In the genomic region with DNA sequence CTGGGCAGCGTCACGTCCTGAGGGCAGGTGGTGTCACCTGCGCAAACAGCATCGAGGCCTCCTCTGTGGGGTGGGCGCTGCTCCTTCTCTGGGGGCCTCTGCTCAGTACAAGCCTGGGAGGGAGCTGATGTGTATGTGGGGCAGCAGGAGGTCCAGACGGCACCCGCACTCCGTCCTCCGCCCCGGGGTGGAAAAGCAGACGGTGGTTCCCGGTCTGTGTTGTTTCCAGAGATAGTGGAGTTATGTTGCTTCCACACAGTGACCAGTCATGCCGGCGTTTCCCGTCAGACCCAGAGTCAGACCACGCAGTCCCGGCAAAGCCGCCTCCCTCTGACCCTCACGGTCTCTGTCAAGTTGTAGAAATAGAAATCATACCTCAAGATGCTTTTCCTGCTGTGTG, we compare ENCODE assay signal across 19 cellular contexts. TPM values are rescaled to one million over a fixed set of nuclear protein-coding genes. Genes with fewer than 3 reads are reported as not detected.
A peak's percentile ranks its signal among the peaks of the same experiment; 100 is the strongest.
DNase-seq lines count a peak whose midpoint lies in the region; ATAC-seq and TF ChIP-seq lines count a peak whose summit lies in the region.
"Had no signal": no experiment of that assay in that cellular context is flagged by ENCODE, and none has a peak within 500 bp of the region (broad histone marks: within the 10 kb centered on the region; RNA-seq: fewer than 3 reads in every experiment).

No MANE protein-coding gene starts in this region.

- H3K4me3 ChIP-seq in breast epithelium = no peak overlapping the region
- H3K4me3 ChIP-seq: A549; BLaER1 treated with 17β-estradiol and CSF1 and Interleukin-3, amounts not matched to agents 10 nM and 100 nM had no signal

- H3K9me3 ChIP-seq in breast epithelium = no peaks in the 10 kb centered on the region
- H3K9me3 ChIP-seq: A549; BLaER1 treated with 17β-estradiol and CSF1 and Interleukin-3, amounts not matched to agents 10 nM and 100 nM; Caco-2 had no signal

- no peak for DNase-seq in activated CD4-positive, alpha-beta T cell treated with anti-CD3 and anti-CD28 coated beads, Interleukin-2, amount 10 ng/mL, durations not matched to agents 7 days and 5 days
- no peak for DNase-seq in activated CD4-positive, alpha-beta T cell treated with anti-CD3 and anti-CD28 coated beads, Interleukin-2, amount 50 U/mL, for 1 hour
- DNase-seq in MCF 10A (ENCODE audit: unreplicated experiment) (no peak), breast epithelium (ENCODE audit: low spot score in 2 of 2) (no peak), endothelial cell (ENCODE audit: low spot score) (no peak), posterior vena cava (ENCODE audit: low spot score) (peak; percentile 62)
- DNase-seq in activated T-cell treated with anti-CD3 and anti-CD28 coated beads, Interleukin-2, amount 50 U/mL, for 72 hours = no peak
- DNase-seq: AML-193; Caco-2; Calu3; CD4-positive, alpha-beta T cell; CD8-positive, alpha-beta T cell; DMS79 treated with DMSO at 0.1 percent for 48 hours; GF-D8 had no signal

- TF ChIP-seq POLR2A in breast epithelium (IDR thresholded peaks at IDR 0.05) = no peak

- H3K27ac Mint-ChIP-seq in activated CD4-positive, alpha-beta T cell treated with anti-CD3 and anti-CD28 coated beads, Interleukin-2, amount 10 ng/mL, durations not matched to agents 7 days and 5 days = peak overlapping the region; percentile 9
- H3K27ac Mint-ChIP-seq in MCF 10A (ENCODE audit: low read depth, unreplicated experiment) (peak overlapping the region; percentile 44), endothelial cell (ENCODE audit: unreplicated experiment) (no peak overlapping the region)
- H3K27ac Mint-ChIP-seq in activated T-cell treated with anti-CD3 and anti-CD28 coated beads, Interleukin-2, amount 50 U/mL, for 72 hours = no peak overlapping the region
- H3K27ac Mint-ChIP-seq: B cell; CD4-positive, alpha-beta T cell; CD8-positive, alpha-beta T cell had no signal

- H3K27ac ChIP-seq in breast epithelium = no peak overlapping the region
- H3K27ac ChIP-seq: 22Rv1, A549, C4-2B had no signal

- intact Hi-C loops in MCF 10A (cut with micrococcal nuclease) = no loop called here
- intact Hi-C loops in breast epithelium (cut with DNase I; ENCODE audit: low total_unique reads) = no loop called here
- intact Hi-C loops in posterior vena cava (cut with DNase I) = no loop called here

- no peaks in the 10 kb centered on the region for H3K4me1 ChIP-seq in breast epithelium
- H3K4me1 ChIP-seq: A549, Caco-2 had no signal

- no peaks in the 10 kb centered on the region for H3K27me3 Mint-ChIP-seq in activated CD4-positive, alpha-beta T cell treated with anti-CD3 and anti-CD28 coated beads, Interleukin-2, amount 10 ng/mL, durations not matched to agents 7 days and 5 days
- H3K27me3 Mint-ChIP-seq in MCF 10A (ENCODE audit: insufficient read depth, unreplicated experiment) (no peaks in the 10 kb centered on the region), endothelial cell (ENCODE audit: unreplicated experiment) (peaks cover 2% of the 10 kb centered on the region)
- H3K27me3 Mint-ChIP-seq in activated T-cell treated with anti-CD3 and anti-CD28 coated beads, Interleukin-2, amount 50 U/mL, for 72 hours (ENCODE audit: low read depth) = no peaks in the 10 kb centered on the region
- H3K27me3 Mint-ChIP-seq: B cell; CD4-positive, alpha-beta T cell had no signal

- POLR2A ChIA-PET in activated CD4-positive, alpha-beta T cell treated with anti-CD3 and anti-CD28 coated beads, Interleukin-2, amount 10 ng/mL, durations not matched to agents 7 days and 5 days (lab: Charles Lee) = no interaction called here
- POLR2A ChIA-PET in MCF 10A (lab: Yijun Ruan, JAX) = interaction anchor here (0.7 to 0.9 kb wide), 2 partner anchors 17 to 37 kb away, joined by 3 read pairs; no protein-coding TSS in a partner anchor

- no peak overlapping the region for H3K4me3 Mint-ChIP-seq in activated CD4-positive, alpha-beta T cell treated with anti-CD3 and anti-CD28 coated beads, Interleukin-2, amount 10 ng/mL, durations not matched to agents 7 days and 5 days
- no peak overlapping the region for H3K4me3 Mint-ChIP-seq in MCF 10A (ENCODE audit: unreplicated experiment)
- H3K4me3 Mint-ChIP-seq in endothelial cell (ENCODE audit: unreplicated experiment) = peak overlapping the region; percentile 56
- no peak overlapping the region for H3K4me3 Mint-ChIP-seq in activated T-cell treated with anti-CD3 and anti-CD28 coated beads, Interleukin-2, amount 50 U/mL, for 72 hours
- H3K4me3 Mint-ChIP-seq: B cell; CD4-positive, alpha-beta T cell; CD8-positive, alpha-beta T cell had no signal

- no TSS peak for BruUV-seq in MCF 10A (replicated peaks; lab: Mats Ljungman, UMichigan)

- ATAC-seq in activated T-cell treated with anti-CD3 and anti-CD28 coated beads, Interleukin-2, amount 50 U/mL, for 72 hours (replicated peaks in 1 of 2) = no peak
- ATAC-seq: A549; CD8-positive, alpha-beta T cell had no signal

- CTCF ChIA-PET in activated CD4-positive, alpha-beta T cell treated with anti-CD3 and anti-CD28 coated beads, Interleukin-2, amount 10 ng/mL, durations not matched to agents 7 days and 5 days (lab: Charles Lee) = no interaction called here
- CTCF ChIA-PET in MCF 10A (lab: Yijun Ruan, JAX) = no interaction called here

- peaks cover 21% of the 10 kb centered on the region for H3K36me3 ChIP-seq in breast epithelium

- peaks cover 20% of the 10 kb centered on the region for H3K36me3 Mint-ChIP-seq in activated CD4-positive, alpha-beta T cell treated with anti-CD3 and anti-CD28 coated beads, Interleukin-2, amount 10 ng/mL, durations not matched to agents 7 days and 5 days (ENCODE audit: low read depth)
- H3K36me3 Mint-ChIP-seq in MCF 10A (ENCODE audit: insufficient read depth, unreplicated experiment) (peaks cover 47% of the 10 kb centered on the region), endothelial cell (ENCODE audit: low read depth, unreplicated experiment) (peaks cover 48% of the 10 kb centered on the region)
- H3K36me3 Mint-ChIP-seq in activated T-cell treated with anti-CD3 and anti-CD28 coated beads, Interleukin-2, amount 50 U/mL, for 72 hours (ENCODE audit: insufficient read depth in 2 of 2) = peaks cover 0 to 5% of the 10 kb centered on the region in 2 donors

- H3K9me3 Mint-ChIP-seq in activated CD4-positive, alpha-beta T cell treated with anti-CD3 and anti-CD28 coated beads, Interleukin-2, amount 10 ng/mL, durations not matched to agents 7 days and 5 days = no peaks in the 10 kb centered on the region
- no peaks in the 10 kb centered on the region for H3K9me3 Mint-ChIP-seq in MCF 10A (ENCODE audit: unreplicated experiment)
- H3K9me3 Mint-ChIP-seq in endothelial cell (ENCODE audit: unreplicated experiment) = no peaks in the 10 kb centered on the region
- H3K9me3 Mint-ChIP-seq in activated T-cell treated with anti-CD3 and anti-CD28 coated beads, Interleukin-2, amount 50 U/mL, for 72 hours = no peaks in the 10 kb centered on the region
- H3K9me3 Mint-ChIP-seq: CD4-positive, alpha-beta T cell; CD8-positive, alpha-beta T cell had no signal

- H3K4me1 Mint-ChIP-seq in activated CD4-positive, alpha-beta T cell treated with anti-CD3 and anti-CD28 coated beads, Interleukin-2, amount 10 ng/mL, durations not matched to agents 7 days and 5 days = peaks cover 19% of the 10 kb centered on the region
- H3K4me1 Mint-ChIP-seq in MCF 10A (ENCODE audit: insufficient read depth, unreplicated experiment) = no peaks in the 10 kb centered on the region
- no peaks in the 10 kb centered on the region for H3K4me1 Mint-ChIP-seq in endothelial cell (ENCODE audit: unreplicated experiment)
- H3K4me1 Mint-ChIP-seq in activated T-cell treated with anti-CD3 and anti-CD28 coated beads, Interleukin-2, amount 50 U/mL, for 72 hours (ENCODE audit: low read depth) = peaks cover 18% of the 10 kb centered on the region

- TF ChIP-seq CTCF in MCF 10A (IDR thresholded peaks at IDR 0.05; ENCODE audit: unreplicated experiment) = no peak
- no peak for TF ChIP-seq CTCF in breast epithelium (IDR thresholded peaks at IDR 0.05)
- no peak for TF ChIP-seq CTCF in endothelial cell (IDR thresholded peaks at IDR 0.05; ENCODE audit: unreplicated experiment)

- H3K27me3 ChIP-seq in breast epithelium = no peaks in the 10 kb centered on the region
- H3K27me3 ChIP-seq: BLaER1 treated with 17β-estradiol and CSF1 and Interleukin-3, amounts not matched to agents 10 nM and 100 nM had no signal

RNA-seq across cellular contexts. Expression of a gene that starts 13.7 kb away (rescaled TPM):
- total RNA-seq in activated CD4-positive, alpha-beta T cell treated with anti-CD3 and anti-CD28 coated beads, Interleukin-2, amount 10 ng/mL, durations not matched to agents 7 days and 5 days = 1,000 to 10,000 TPM; 1,763 to 2,076 TPM
- total RNA-seq in MCF 10A (2022) = 3,133 and 3,148 TPM in 2 replicates
- 1,000 to 10,000 TPM; 5,075 to 6,295 (median 5,484) TPM for total RNA-seq in breast epithelium
- total RNA-seq in endothelial cell (ENCODE audit: unreplicated experiment) = 2,070 TPM
- total RNA-seq in posterior vena cava = 1,000 to 10,000 TPM; 1,338 to 1,459 TPM
- 1,000 to 10,000 TPM; 3,140 to 3,274 TPM for total RNA-seq in activated T-cell treated with anti-CD3 and anti-CD28 coated beads, Interleukin-2, amount 50 U/mL, for 72 hours

RNA-seq across cellular contexts. Expression of a gene that starts 28.8 kb away (rescaled TPM):
- 1 to 10 TPM; 5.1 to 5.7 TPM for total RNA-seq in activated CD4-positive, alpha-beta T cell treated with anti-CD3 and anti-CD28 coated beads, Interleukin-2, amount 10 ng/mL, durations not matched to agents 7 days and 5 days
- total RNA-seq in MCF 10A (2022) = 86.8 and 92.4 TPM in 2 replicates
- 1 to 10 TPM in 2 of 3 donors, not detected in 1; 1.2 to 4.9 TPM for total RNA-seq in breast epithelium
- 5.5 TPM for total RNA-seq in endothelial cell (ENCODE audit: unreplicated experiment)
- under 1 TPM in 1 of 2 donors, not detected in 1; 0.71 TPM for total RNA-seq in posterior vena cava
- total RNA-seq in activated T-cell treated with anti-CD3 and anti-CD28 coated beads, Interleukin-2, amount 50 U/mL, for 72 hours = 10 to 100 TPM; 10.9 to 11.4 TPM

RNA-seq across cellular contexts. Expression of a gene that starts 38.6 kb away (rescaled TPM):
- 100 to 1,000 TPM in 1 of 2 experiments, 10 to 100 TPM in 1; 88.3 to 101 TPM for total RNA-seq in activated CD4-positive, alpha-beta T cell treated with anti-CD3 and anti-CD28 coated beads, Interleukin-2, amount 10 ng/mL, durations not matched to agents 7 days and 5 days
- 82.4 and 92.3 TPM in 2 replicates for total RNA-seq in MCF 10A (2022)
- total RNA-seq in breast epithelium = 100 to 1,000 TPM; 104 to 126 (median 118) TPM
- total RNA-seq in endothelial cell (ENCODE audit: unreplicated experiment) = 207 TPM
- 10 to 100 TPM; 64.1 to 65.2 TPM for total RNA-seq in posterior vena cava
- total RNA-seq in activated T-cell treated with anti-CD3 and anti-CD28 coated beads, Interleukin-2, amount 50 U/mL, for 72 hours = 10 to 100 TPM; 67.4 to 82.1 TPM

RNA-seq across cellular contexts. Expression of a gene that starts 56.4 kb away (rescaled TPM):
- total RNA-seq in activated CD4-positive, alpha-beta T cell treated with anti-CD3 and anti-CD28 coated beads, Interleukin-2, amount 10 ng/mL, durations not matched to agents 7 days and 5 days = 100 to 1,000 TPM; 158 to 178 TPM
- 218 and 237 TPM in 2 replicates for total RNA-seq in MCF 10A (2022)
- 10 to 100 TPM; 64.0 to 79.0 (median 69.2) TPM for total RNA-seq in breast epithelium
- 165 TPM for total RNA-seq in endothelial cell (ENCODE audit: unreplicated experiment)
- total RNA-seq in posterior vena cava = 100 to 1,000 TPM in 1 of 2 donors, 10 to 100 TPM in 1; 95.0 to 110 TPM
- total RNA-seq in activated T-cell treated with anti-CD3 and anti-CD28 coated beads, Interleukin-2, amount 50 U/mL, for 72 hours = 100 to 1,000 TPM; 204 to 215 TPM

Comparison
In these comparisons a context has a peak if more than half of its experiments do, and no peak if none do; other contexts are left out.
1. H3K27ac Mint-ChIP-seq: peak in activated CD4-positive, alpha-beta T cell treated with anti-CD3 and anti-CD28 coated beads, Interleukin-2, amount 10 ng/mL, durations not matched to agents 7 days and 5 days (single experiment) and MCF 10A (single experiment); none in endothelial cell (single experiment) and activated T-cell treated with anti-CD3 and anti-CD28 coated beads, Interleukin-2, amount 50 U/mL, for 72 hours (single experiment).